ENCODE assay signal across 1 cellular context in genomic region chr7:22842383-22842903, GRCh38.
TF ChIP-seq lines count a peak whose summit lies in the region.

No MANE protein-coding gene starts in this region.

TF ChIP-seq in SK-N-SH, 30 proteins besides CTCF, POLR2A, EP300 and RAD21 (continued from another document):
- no peak for TF ChIP-seq REST (IDR thresholded peaks at IDR 0.05; ENCODE audit: low read depth, low read length)
- no peak for TF ChIP-seq SIN3A (IDR thresholded peaks at IDR 0.05; ENCODE audit: borderline replicate concordance, low read depth, low read length)
- TF ChIP-seq YY1 (IDR thresholded peaks at IDR 0.05; ENCODE audit: low read depth): no peak
- TF ChIP-seq FOXJ3 (CRISPR knock-in tag; IDR thresholded peaks at IDR 0.05): no peak
- no peak for TF ChIP-seq EZH2phosphoT487 (IDR thresholded peaks at IDR 0.05; ENCODE audit: borderline replicate concordance, low read depth)
- no peak for TF ChIP-seq NRF1 (IDR thresholded peaks at IDR 0.05; ENCODE audit: low read depth, low read length)
- no peak for TF ChIP-seq USF2 (IDR thresholded peaks at IDR 0.05; ENCODE audit: borderline replicate concordance, low read depth, low read length)
- TF ChIP-seq SMC3 (IDR thresholded peaks at IDR 0.05; ENCODE audit: low read depth, low read length): no peak
- no peak for TF ChIP-seq GATA2 (CRISPR knock-in tag; IDR thresholded peaks at IDR 0.05)
- TF ChIP-seq RXRA (IDR thresholded peaks at IDR 0.05; ENCODE audit: borderline replicate concordance, low read depth): no peak
- no peak for TF ChIP-seq FOXM1 (IDR thresholded peaks at IDR 0.05; ENCODE audit: low read depth)
- no peak for TF ChIP-seq ZBTB33 (IDR thresholded peaks at IDR 0.05; ENCODE audit: borderline replicate concordance, low read depth)
